ENCODE assay signal across 1 cellular context in genomic region chr11:134742228-134742612, GRCh38.
TF ChIP-seq lines count a peak whose summit lies in the region.

No MANE protein-coding gene starts in this region.

TF ChIP-seq in HepG2, 621 proteins besides CTCF, POLR2A, EP300 and RAD21 (continued from another document and continues in another):
- TF ChIP-seq, protein P1, sequence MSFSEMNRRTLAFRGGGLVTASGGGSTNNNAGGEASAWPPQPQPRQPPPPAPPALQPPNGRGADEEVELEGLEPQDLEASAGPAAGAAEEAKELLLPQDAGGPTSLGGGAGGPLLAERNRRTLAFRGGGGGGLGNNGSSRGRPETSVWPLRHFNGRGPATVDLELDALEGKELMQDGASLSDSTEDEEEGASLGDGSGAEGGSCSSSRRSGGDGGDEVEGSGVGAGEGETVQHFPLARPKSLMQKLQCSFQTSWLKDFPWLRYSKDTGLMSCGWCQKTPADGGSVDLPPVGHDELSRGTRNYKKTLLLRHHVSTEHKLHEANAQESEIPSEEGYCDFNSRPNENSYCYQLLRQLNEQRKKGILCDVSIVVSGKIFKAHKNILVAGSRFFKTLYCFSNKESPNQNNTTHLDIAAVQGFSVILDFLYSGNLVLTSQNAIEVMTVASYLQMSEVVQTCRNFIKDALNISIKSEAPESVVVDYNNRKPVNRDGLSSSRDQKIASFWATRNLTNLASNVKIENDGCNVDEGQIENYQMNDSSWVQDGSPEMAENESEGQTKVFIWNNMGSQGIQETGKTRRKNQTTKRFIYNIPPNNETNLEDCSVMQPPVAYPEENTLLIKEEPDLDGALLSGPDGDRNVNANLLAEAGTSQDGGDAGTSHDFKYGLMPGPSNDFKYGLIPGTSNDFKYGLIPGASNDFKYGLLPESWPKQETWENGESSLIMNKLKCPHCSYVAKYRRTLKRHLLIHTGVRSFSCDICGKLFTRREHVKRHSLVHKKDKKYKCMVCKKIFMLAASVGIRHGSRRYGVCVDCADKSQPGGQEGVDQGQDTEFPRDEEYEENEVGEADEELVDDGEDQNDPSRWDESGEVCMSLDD (CRISPR knock-in tag; IDR thresholded peaks at IDR 0.05; ENCODE audit: borderline replicate concordance) = no peak
- TF ChIP-seq, protein P2, sequence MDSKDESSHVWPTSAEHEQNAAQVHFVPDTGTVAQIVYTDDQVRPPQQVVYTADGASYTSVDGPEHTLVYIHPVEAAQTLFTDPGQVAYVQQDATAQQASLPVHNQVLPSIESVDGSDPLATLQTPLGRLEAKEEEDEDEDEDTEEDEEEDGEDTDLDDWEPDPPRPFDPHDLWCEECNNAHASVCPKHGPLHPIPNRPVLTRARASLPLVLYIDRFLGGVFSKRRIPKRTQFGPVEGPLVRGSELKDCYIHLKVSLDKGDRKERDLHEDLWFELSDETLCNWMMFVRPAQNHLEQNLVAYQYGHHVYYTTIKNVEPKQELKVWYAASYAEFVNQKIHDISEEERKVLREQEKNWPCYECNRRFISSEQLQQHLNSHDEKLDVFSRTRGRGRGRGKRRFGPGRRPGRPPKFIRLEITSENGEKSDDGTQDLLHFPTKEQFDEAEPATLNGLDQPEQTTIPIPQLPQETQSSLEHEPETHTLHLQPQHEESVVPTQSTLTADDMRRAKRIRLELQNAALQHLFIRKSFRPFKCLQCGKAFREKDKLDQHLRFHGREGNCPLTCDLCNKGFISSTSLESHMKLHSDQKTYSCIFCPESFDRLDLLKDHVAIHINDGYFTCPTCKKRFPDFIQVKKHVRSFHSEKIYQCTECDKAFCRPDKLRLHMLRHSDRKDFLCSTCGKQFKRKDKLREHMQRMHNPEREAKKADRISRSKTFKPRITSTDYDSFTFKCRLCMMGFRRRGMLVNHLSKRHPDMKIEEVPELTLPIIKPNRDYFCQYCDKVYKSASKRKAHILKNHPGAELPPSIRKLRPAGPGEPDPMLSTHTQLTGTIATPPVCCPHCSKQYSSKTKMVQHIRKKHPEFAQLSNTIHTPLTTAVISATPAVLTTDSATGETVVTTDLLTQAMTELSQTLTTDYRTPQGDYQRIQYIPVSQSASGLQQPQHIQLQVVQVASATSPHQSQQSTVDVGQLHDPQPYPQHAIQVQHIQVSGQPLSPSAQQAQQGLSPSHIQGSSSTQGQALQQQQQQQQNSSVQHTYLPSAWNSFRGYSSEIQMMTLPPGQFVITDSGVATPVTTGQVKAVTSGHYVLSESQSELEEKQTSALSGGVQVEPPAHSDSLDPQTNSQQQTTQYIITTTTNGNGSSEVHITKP (CRISPR knock-in tag; IDR thresholded peaks at IDR 0.05; ENCODE audit: low read depth) = no peak
- TF ChIP-seq CREM (IDR thresholded peaks at IDR 0.05) = peak; percentile 10; the same call in 1 of the 2 replicates
- TF ChIP-seq CREM (CRISPR knock-in tag; IDR thresholded peaks at IDR 0.05) = no peak
- TF ChIP-seq, protein P3, sequence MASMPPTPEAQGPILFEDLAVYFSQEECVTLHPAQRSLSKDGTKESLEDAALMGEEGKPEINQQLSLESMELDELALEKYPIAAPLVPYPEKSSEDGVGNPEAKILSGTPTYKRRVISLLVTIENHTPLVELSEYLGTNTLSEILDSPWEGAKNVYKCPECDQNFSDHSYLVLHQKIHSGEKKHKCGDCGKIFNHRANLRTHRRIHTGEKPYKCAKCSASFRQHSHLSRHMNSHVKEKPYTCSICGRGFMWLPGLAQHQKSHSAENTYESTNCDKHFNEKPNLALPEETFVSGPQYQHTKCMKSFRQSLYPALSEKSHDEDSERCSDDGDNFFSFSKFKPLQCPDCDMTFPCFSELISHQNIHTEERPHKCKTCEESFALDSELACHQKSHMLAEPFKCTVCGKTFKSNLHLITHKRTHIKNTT (CRISPR knock-in tag; IDR thresholded peaks at IDR 0.05) = no peak
- no peak for TF ChIP-seq GATA4 (IDR thresholded peaks at IDR 0.05; ENCODE audit: borderline replicate concordance, low read depth)
- TF ChIP-seq, protein P4, sequence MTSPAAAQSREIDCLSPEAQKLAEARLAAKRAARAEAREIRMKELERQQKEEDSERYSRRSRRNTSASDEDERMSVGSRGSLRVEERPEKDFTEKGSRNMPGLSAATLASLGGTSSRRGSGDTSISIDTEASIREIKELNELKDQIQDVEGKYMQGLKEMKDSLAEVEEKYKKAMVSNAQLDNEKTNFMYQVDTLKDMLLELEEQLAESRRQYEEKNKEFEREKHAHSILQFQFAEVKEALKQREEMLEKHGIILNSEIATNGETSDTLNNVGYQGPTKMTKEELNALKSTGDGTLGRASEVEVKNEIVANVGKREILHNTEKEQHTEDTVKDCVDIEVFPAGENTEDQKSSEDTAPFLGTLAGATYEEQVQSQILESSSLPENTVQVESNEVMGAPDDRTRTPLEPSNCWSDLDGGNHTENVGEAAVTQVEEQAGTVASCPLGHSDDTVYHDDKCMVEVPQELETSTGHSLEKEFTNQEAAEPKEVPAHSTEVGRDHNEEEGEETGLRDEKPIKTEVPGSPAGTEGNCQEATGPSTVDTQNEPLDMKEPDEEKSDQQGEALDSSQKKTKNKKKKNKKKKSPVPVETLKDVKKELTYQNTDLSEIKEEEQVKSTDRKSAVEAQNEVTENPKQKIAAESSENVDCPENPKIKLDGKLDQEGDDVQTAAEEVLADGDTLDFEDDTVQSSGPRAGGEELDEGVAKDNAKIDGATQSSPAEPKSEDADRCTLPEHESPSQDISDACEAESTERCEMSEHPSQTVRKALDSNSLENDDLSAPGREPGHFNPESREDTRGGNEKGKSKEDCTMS (CRISPR knock-in tag; conservative IDR thresholded peaks at IDR 0.05) = no peak
- no peak for TF ChIP-seq ZNF331 (CRISPR knock-in tag; IDR thresholded peaks at IDR 0.05)
- TF ChIP-seq NR2F1 (CRISPR knock-in tag; IDR thresholded peaks at IDR 0.05) = no peak
- TF ChIP-seq GPN1 (CRISPR knock-in tag; IDR thresholded peaks at IDR 0.05; ENCODE audit: borderline replicate concordance) = no peak
- TF ChIP-seq ARNTL (CRISPR knock-in tag; IDR thresholded peaks at IDR 0.05) = 0 out of 2 replicates have a peak, but pooled peaks have one; percentile 48
- no peak for TF ChIP-seq NFE2L2 (IDR thresholded peaks at IDR 0.05; ENCODE audit: low read length)
- TF ChIP-seq ZFYVE20 (CRISPR knock-in tag; IDR thresholded peaks at IDR 0.05; ENCODE audit: borderline replicate concordance, low read depth) = no peak
- no peak for TF ChIP-seq CAMTA2 (CRISPR knock-in tag; IDR thresholded peaks at IDR 0.05; ENCODE audit: borderline replicate concordance)
- TF ChIP-seq MED1 (CRISPR knock-in tag; IDR thresholded peaks at IDR 0.05) = 0 out of 2 replicates have a peak, but pooled peaks have one; percentile 40
- no peak for TF ChIP-seq CREBL2 (CRISPR knock-in tag; IDR thresholded peaks at IDR 0.05; ENCODE audit: borderline replicate concordance)
- no peak for TF ChIP-seq XRCC5 (optimal IDR thresholded peaks at IDR 0.05; ENCODE audit: low read length)
- TF ChIP-seq ZNF761 (CRISPR knock-in tag; conservative IDR thresholded peaks at IDR 0.05) = no peak
- TF ChIP-seq, protein P5, sequence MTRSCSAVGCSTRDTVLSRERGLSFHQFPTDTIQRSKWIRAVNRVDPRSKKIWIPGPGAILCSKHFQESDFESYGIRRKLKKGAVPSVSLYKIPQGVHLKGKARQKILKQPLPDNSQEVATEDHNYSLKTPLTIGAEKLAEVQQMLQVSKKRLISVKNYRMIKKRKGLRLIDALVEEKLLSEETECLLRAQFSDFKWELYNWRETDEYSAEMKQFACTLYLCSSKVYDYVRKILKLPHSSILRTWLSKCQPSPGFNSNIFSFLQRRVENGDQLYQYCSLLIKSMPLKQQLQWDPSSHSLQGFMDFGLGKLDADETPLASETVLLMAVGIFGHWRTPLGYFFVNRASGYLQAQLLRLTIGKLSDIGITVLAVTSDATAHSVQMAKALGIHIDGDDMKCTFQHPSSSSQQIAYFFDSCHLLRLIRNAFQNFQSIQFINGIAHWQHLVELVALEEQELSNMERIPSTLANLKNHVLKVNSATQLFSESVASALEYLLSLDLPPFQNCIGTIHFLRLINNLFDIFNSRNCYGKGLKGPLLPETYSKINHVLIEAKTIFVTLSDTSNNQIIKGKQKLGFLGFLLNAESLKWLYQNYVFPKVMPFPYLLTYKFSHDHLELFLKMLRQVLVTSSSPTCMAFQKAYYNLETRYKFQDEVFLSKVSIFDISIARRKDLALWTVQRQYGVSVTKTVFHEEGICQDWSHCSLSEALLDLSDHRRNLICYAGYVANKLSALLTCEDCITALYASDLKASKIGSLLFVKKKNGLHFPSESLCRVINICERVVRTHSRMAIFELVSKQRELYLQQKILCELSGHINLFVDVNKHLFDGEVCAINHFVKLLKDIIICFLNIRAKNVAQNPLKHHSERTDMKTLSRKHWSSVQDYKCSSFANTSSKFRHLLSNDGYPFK (CRISPR knock-in tag; IDR thresholded peaks at IDR 0.05; ENCODE audit: borderline replicate concordance) = no peak
- no peak for TF ChIP-seq POLR2AphosphoS5 (IDR thresholded peaks at IDR 0.05; ENCODE audit: low read depth, low read length)
- TF ChIP-seq ZSCAN22 (CRISPR knock-in tag; IDR thresholded peaks at IDR 0.05) = no peak
- TF ChIP-seq, protein P6, sequence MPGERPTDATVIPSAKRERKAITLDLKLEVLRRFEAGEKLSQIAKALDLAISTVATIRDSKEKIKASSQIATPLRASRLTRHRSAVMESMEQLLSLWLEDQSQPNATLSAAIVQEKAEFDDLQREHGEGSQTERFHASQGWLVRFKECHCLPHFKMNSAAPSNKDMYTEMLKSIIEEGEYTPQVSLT (CRISPR knock-in tag; IDR thresholded peaks at IDR 0.05; ENCODE audit: borderline replicate concordance, low read depth) = no peak
- TF ChIP-seq, protein P7, sequence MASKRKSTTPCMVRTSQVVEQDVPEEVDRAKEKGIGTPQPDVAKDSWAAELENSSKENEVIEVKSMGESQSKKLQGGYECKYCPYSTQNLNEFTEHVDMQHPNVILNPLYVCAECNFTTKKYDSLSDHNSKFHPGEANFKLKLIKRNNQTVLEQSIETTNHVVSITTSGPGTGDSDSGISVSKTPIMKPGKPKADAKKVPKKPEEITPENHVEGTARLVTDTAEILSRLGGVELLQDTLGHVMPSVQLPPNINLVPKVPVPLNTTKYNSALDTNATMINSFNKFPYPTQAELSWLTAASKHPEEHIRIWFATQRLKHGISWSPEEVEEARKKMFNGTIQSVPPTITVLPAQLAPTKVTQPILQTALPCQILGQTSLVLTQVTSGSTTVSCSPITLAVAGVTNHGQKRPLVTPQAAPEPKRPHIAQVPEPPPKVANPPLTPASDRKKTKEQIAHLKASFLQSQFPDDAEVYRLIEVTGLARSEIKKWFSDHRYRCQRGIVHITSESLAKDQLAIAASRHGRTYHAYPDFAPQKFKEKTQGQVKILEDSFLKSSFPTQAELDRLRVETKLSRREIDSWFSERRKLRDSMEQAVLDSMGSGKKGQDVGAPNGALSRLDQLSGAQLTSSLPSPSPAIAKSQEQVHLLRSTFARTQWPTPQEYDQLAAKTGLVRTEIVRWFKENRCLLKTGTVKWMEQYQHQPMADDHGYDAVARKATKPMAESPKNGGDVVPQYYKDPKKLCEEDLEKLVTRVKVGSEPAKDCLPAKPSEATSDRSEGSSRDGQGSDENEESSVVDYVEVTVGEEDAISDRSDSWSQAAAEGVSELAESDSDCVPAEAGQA (IDR thresholded peaks at IDR 0.05; ENCODE audit: low read depth) = 0 out of 2 replicates have a peak, but pooled peaks have one; percentile 25
- TF ChIP-seq, protein P7 (CRISPR knock-in tag; IDR thresholded peaks at IDR 0.05; ENCODE audit: borderline replicate concordance) = no peak
- 0 out of 2 replicates have a peak, but pooled peaks have one; percentile 56 for TF ChIP-seq SALL1 (CRISPR knock-in tag; IDR thresholded peaks at IDR 0.05)
- TF ChIP-seq FOXJ3 (CRISPR knock-in tag; IDR thresholded peaks at IDR 0.05; ENCODE audit: borderline replicate concordance) = peak; percentile 43; the same call in 1 of the 2 replicates
- TF ChIP-seq ZBTB21 (CRISPR knock-in tag; IDR thresholded peaks at IDR 0.05) = peak; percentile 74
- TF ChIP-seq MAZ (IDR thresholded peaks at IDR 0.05; ENCODE audit: borderline replicate concordance, low read depth, low read length) = no peak
- no peak for TF ChIP-seq MAZ (CRISPR knock-in tag; IDR thresholded peaks at IDR 0.05; ENCODE audit: low read depth)
- TF ChIP-seq ZNF616 (CRISPR knock-in tag; IDR thresholded peaks at IDR 0.05; ENCODE audit: low read depth) = no peak
- TF ChIP-seq DMTF1 (CRISPR knock-in tag; IDR thresholded peaks at IDR 0.05) = no peak
- no peak for TF ChIP-seq ZNF282 (IDR thresholded peaks at IDR 0.05; ENCODE audit: partially characterized antibody)
- no peak for TF ChIP-seq HOXA9 (CRISPR knock-in tag; IDR thresholded peaks at IDR 0.05; ENCODE audit: borderline replicate concordance)
- no peak for TF ChIP-seq REPIN1 (CRISPR knock-in tag; IDR thresholded peaks at IDR 0.05; ENCODE audit: borderline replicate concordance, low read depth)
- no peak for TF ChIP-seq HHEX (CRISPR knock-in tag; IDR thresholded peaks at IDR 0.05)
- TF ChIP-seq HNRNPUL1 (IDR thresholded peaks at IDR 0.05; ENCODE audit: low read depth, low read length) = no peak
- TF ChIP-seq CCDC6 (CRISPR knock-in tag; IDR thresholded peaks at IDR 0.05) = no peak
- no peak for TF ChIP-seq NBN (conservative IDR thresholded peaks at IDR 0.05)
- TF ChIP-seq ZFP36L1 (CRISPR knock-in tag; IDR thresholded peaks at IDR 0.05) = 0 out of 2 replicates have a peak, but pooled peaks have one; percentile 54
